Comparison of ENCODE assay signal across 9 cellular contexts in genomic region chr11:46808804-46809431, GRCh38. TPM values are rescaled to one million over a fixed set of nuclear protein-coding genes. Genes with fewer than 3 reads are reported as not detected.
DNase-seq lines count a peak whose midpoint lies in the region; FAIRE-seq and TF ChIP-seq lines count a peak whose summit lies in the region.
"Had no signal": no experiment of that assay in that cellular context is flagged by ENCODE, and none has a peak within 500 bp of the region (broad histone marks: within the 10 kb centered on the region; RNA-seq: fewer than 3 reads in every experiment).

No MANE protein-coding gene starts in this region.

- CTCF ChIA-PET in endothelial cell of umbilical vein (lab: Charles Lee): interaction anchor here (1.1 kb wide), 1 partner anchor 9 kb away, joined by 3 read pairs; no protein-coding TSS in a partner anchor

- FAIRE-seq in endothelial cell of umbilical vein (lab: Jason Lieb, UNC): peak; percentile 62

- H3K27me3 Mint-ChIP-seq in activated CD4-positive, alpha-beta T cell treated with anti-CD3 and anti-CD28 coated beads, Interleukin-2, amount 10 ng/mL, durations not matched to agents 24 days and 14 days: no peaks in the 10 kb centered on the region

- H3K4me3 Mint-ChIP-seq in activated CD4-positive, alpha-beta T cell treated with anti-CD3 and anti-CD28 coated beads, Interleukin-2, amount 10 ng/mL, durations not matched to agents 24 days and 14 days: no peak overlapping the region

- H3K27me3 ChIP-seq in endothelial cell of umbilical vein (ENCODE audit: control insufficient read depth in 2 of 2, insufficient read depth in 2 of 2, low read length in 2 of 2) (no peaks in the 10 kb centered on the region), transverse colon (no peaks in the 10 kb centered on the region)

- H2AFZ ChIP-seq in endothelial cell of umbilical vein (ENCODE audit: low read depth, low read length): no peak overlapping the region
- H2AFZ ChIP-seq: parathyroid adenoma had no signal

- H3K27ac Mint-ChIP-seq in activated CD4-positive, alpha-beta T cell treated with anti-CD3 and anti-CD28 coated beads, Interleukin-2, amount 10 ng/mL, durations not matched to agents 24 days and 14 days: no peak overlapping the region

- no peak overlapping the region for H3K4me3 ChIP-seq in endothelial cell of umbilical vein (replicated peaks in 1 of 3; ENCODE audit: insufficient read depth in 1 of 3, low read depth in 1 of 3, low read length in 3 of 3)
- no peak overlapping the region for H3K4me3 ChIP-seq in transverse colon

- H3K79me2 ChIP-seq in endothelial cell of umbilical vein (ENCODE audit: control insufficient read depth, insufficient read depth, low read length): peaks cover 13% of the 10 kb centered on the region
- H3K79me2 ChIP-seq: parathyroid adenoma had no signal

- TF ChIP-seq POLR2A in endothelial cell of umbilical vein (IDR thresholded peaks at IDR 0.05; ENCODE audit: low read depth, low read length): no peak
- no peak for TF ChIP-seq POLR2A in transverse colon (IDR thresholded peaks at IDR 0.05)

- intact Hi-C loops in activated CD4-positive, alpha-beta T cell treated with anti-CD3 and anti-CD28 coated beads, Interleukin-2, amount 10 ng/mL, durations not matched to agents 24 days and 14 days (cut with micrococcal nuclease): no loop called here
- intact Hi-C loops in endothelial cell of umbilical vein (cut with micrococcal nuclease) (no loop called here), transverse colon (cut with DNase I; ENCODE audit: low total_unique reads) (no loop called here)

- DNase-seq in activated CD4-positive, alpha-beta T cell treated with anti-CD3 and anti-CD28 coated beads, Interleukin-2, amount 10 ng/mL, durations not matched to agents 24 days and 14 days: peak; percentile 60
- no peak for DNase-seq in activated CD4-positive, alpha-beta T cell treated with anti-CD3 and anti-CD28 coated beads for 4 hours
- DNase-seq in NCI-H2227 treated with DMSO at 0.1 percent for 48 hours (lab: John Stamatoyannopoulos, UW) (peak; percentile 14), endothelial cell of umbilical vein (ENCODE audit: low read depth, low spot score) (peak; percentile 46), smooth muscle cell of the brain vasculature (ENCODE audit: low read depth, low spot score) (peak; percentile 17), transverse colon (no peak)
- DNase-seq in activated naive CD4-positive, alpha-beta T cell (lab: John Stamatoyannopoulos, UW): no peak
- DNase-seq in activated CD8-positive, alpha-beta memory T cell treated with anti-CD3 and anti-CD28 coated beads, Interleukin-2, amount 50 U/mL, for 48 hours: no peak

- H3K4me1 ChIP-seq in endothelial cell of umbilical vein (ENCODE audit: control insufficient read depth, extremely low read depth, insufficient read depth, low read length): peaks cover 11% of the 10 kb centered on the region
- no peaks in the 10 kb centered on the region for H3K4me1 ChIP-seq in transverse colon
- H3K4me1 ChIP-seq: parathyroid adenoma had no signal

- 70% methylated on average over 3 of the region's 3 CpGs for WGBS in transverse colon (ENCODE audit: low coverage in 1 of 2), 2 donors

- no peak overlapping the region for H3K4me2 ChIP-seq in endothelial cell of umbilical vein (ENCODE audit: insufficient read depth, low read length)

- no peak for TF ChIP-seq EP300 in transverse colon (IDR thresholded peaks at IDR 0.05; ENCODE audit: low read depth)

- in situ Hi-C loops in transverse colon (cut with MboI; ENCODE audit: low pct_ligation_motif_present in 1 of 4, low pct_unique_long_range_greater_than_20kb in 1 of 4, low sequenced_read_pairs in 3 of 4): no loop called here

- H3K36me3 Mint-ChIP-seq in activated CD4-positive, alpha-beta T cell treated with anti-CD3 and anti-CD28 coated beads, Interleukin-2, amount 10 ng/mL, durations not matched to agents 24 days and 14 days (ENCODE audit: low read depth): peaks cover 39% of the 10 kb centered on the region

- BruUV-seq in endothelial cell of umbilical vein (replicated peaks; lab: Mats Ljungman, UMichigan): no TSS peak

- H3K36me3 ChIP-seq in endothelial cell of umbilical vein (ENCODE audit: control insufficient read depth in 2 of 2, extremely low read depth in 1 of 2, insufficient read depth in 2 of 2, low read length in 2 of 2): peaks cover 4 to 20% of the 10 kb centered on the region in 2 experiments
- H3K36me3 ChIP-seq in transverse colon: peaks cover 0 to 31% (median 13%) of the 10 kb centered on the region in 4 donors

- no peaks in the 10 kb centered on the region for H3K9me3 Mint-ChIP-seq in activated CD4-positive, alpha-beta T cell treated with anti-CD3 and anti-CD28 coated beads, Interleukin-2, amount 10 ng/mL, durations not matched to agents 24 days and 14 days

- no peaks in the 10 kb centered on the region for H4K20me1 ChIP-seq in endothelial cell of umbilical vein (replicated peaks; ENCODE audit: control insufficient read depth, extremely low read depth, insufficient read depth, low read length)

- H3K4me1 Mint-ChIP-seq in activated CD4-positive, alpha-beta T cell treated with anti-CD3 and anti-CD28 coated beads, Interleukin-2, amount 10 ng/mL, durations not matched to agents 24 days and 14 days: peaks cover 8% of the 10 kb centered on the region

- peak; percentile 32 to 37 for TF ChIP-seq CTCF in endothelial cell of umbilical vein (IDR thresholded peaks at IDR 0.05; ENCODE audit: extremely low read depth in 1 of 2, insufficient read depth in 1 of 2, low read depth in 1 of 2, low read length in 2 of 2)
- peak in 2 of 5 experiments; percentile 9 to 16 for TF ChIP-seq CTCF in transverse colon (IDR thresholded peaks at IDR 0.05)

- H3K9ac ChIP-seq in endothelial cell of umbilical vein (replicated peaks; ENCODE audit: extremely low read depth, insufficient read depth, low read length): no peak overlapping the region
- H3K9ac ChIP-seq: parathyroid adenoma had no signal

- POLR2A ChIA-PET in endothelial cell of umbilical vein (lab: Charles Lee): no interaction called here

- dilution Hi-C loops in endothelial cell of umbilical vein (cut with MboI; ENCODE audit: extremely low pct_ligation_motif_present, low sequenced_read_pairs): no loop called here

- H3K9me3 ChIP-seq in endothelial cell of umbilical vein (replicated peaks; ENCODE audit: control insufficient read depth, insufficient read depth, low read length): no peaks in the 10 kb centered on the region
- no peaks in the 10 kb centered on the region for H3K9me3 ChIP-seq in transverse colon

- no peak overlapping the region for H3K27ac ChIP-seq in endothelial cell of umbilical vein (ENCODE audit: insufficient read depth, low read depth, low read length)
- no peak overlapping the region for H3K27ac ChIP-seq in transverse colon
- H3K27ac ChIP-seq: parathyroid adenoma had no signal

- H3K9me1 ChIP-seq in endothelial cell of umbilical vein (replicated peaks; ENCODE audit: control insufficient read depth, extremely low read depth, insufficient read depth, low read length): no peaks in the 10 kb centered on the region

TF ChIP-seq in endothelial cell of umbilical vein, 7 proteins besides CTCF, POLR2A, EP300 and RAD21:
- TF ChIP-seq MYC (IDR thresholded peaks at IDR 0.05; ENCODE audit: low read depth, low read length) (no peak), GATA2 (IDR thresholded peaks at IDR 0.05; ENCODE audit: insufficient read depth, insufficient read length, low read depth, low read length) (no peak), JUN (IDR thresholded peaks at IDR 0.05; ENCODE audit: borderline replicate concordance, insufficient read depth, insufficient read length, low read depth) (no peak), EZH2 (IDR thresholded peaks at IDR 0.05; ENCODE audit: borderline replicate concordance, low read depth, low read length, severe bottlenecking) (no peak), MAX (IDR thresholded peaks at IDR 0.05; ENCODE audit: insufficient read depth, insufficient read length) (no peak), POLR2AphosphoS5 (IDR thresholded peaks at IDR 0.05; ENCODE audit: insufficient read depth, low read depth, low read length) (no peak), FOS (IDR thresholded peaks at IDR 0.05; ENCODE audit: borderline replicate concordance, insufficient read depth, low read length) (no peak)

RNA-seq across cellular contexts. Expression of gene CKAP5, which starts 37.2 kb away (rescaled TPM):
- 124 and 133 TPM in 2 replicates for total RNA-seq in activated CD4-positive, alpha-beta T cell treated with anti-CD3 and anti-CD28 coated beads, Interleukin-2, amount 10 ng/mL, durations not matched to agents 24 days and 14 days
- 138 and 140 TPM in 2 replicates for total RNA-seq in endothelial cell of umbilical vein
- polyA plus RNA-seq in endothelial cell of umbilical vein: 47.4 and 50.1 TPM in 2 replicates
- 58.3 and 61.9 TPM in 2 replicates for polyA plus RNA-seq in endothelial cell of umbilical vein (2011; cell fraction: cytosol; rRNA removed)
- 104 and 128 TPM in 2 replicates for polyA plus RNA-seq in endothelial cell of umbilical vein (2011; cell fraction: nucleus; rRNA removed)
- polyA plus RNA-seq in endothelial cell of umbilical vein (2012): 63.6 and 83.9 TPM in 2 replicates
- polyA minus RNA-seq in endothelial cell of umbilical vein: 120 and 131 TPM in 2 replicates
- 85.5 TPM for polyA minus RNA-seq in endothelial cell of umbilical vein (2011; cell fraction: cytosol; rRNA and poly(A)+ RNA removed)
- 81.7 and 148 TPM in 2 replicates for polyA minus RNA-seq in endothelial cell of umbilical vein (2011; cell fraction: nucleus; rRNA and poly(A)+ RNA removed)
- 10 to 100 TPM in 3 of 4 donors, 1 to 10 TPM in 1; 9.7 to 32.2 (median 28.1) TPM for total RNA-seq in transverse colon

Comparison
In these comparisons a context has a peak if more than half of its experiments do, and no peak if none do; other contexts are left out.
1. DNase-seq: peak in activated CD4-positive, alpha-beta T cell treated with anti-CD3 and anti-CD28 coated beads, Interleukin-2, amount 10 ng/mL, durations not matched to agents 24 days and 14 days (single experiment), NCI-H2227 treated with DMSO at 0.1 percent for 48 hours (single experiment), endothelial cell of umbilical vein (single experiment) and smooth muscle cell of the brain vasculature (single experiment); none in activated CD4-positive, alpha-beta T cell treated with anti-CD3 and anti-CD28 coated beads for 4 hours (0 of 2), transverse colon (single experiment), activated naive CD4-positive, alpha-beta T cell (0 of 4) and activated CD8-positive, alpha-beta memory T cell treated with anti-CD3 and anti-CD28 coated beads, Interleukin-2, amount 50 U/mL, for 48 hours (single experiment).